18 cellular contexts compared by ENCODE assay signal in genomic region chr10:30282226-30282625, GRCh38.
"Had no signal": no experiment of that assay in that cellular context is flagged by ENCODE, and none has a peak within 500 bp of the region (broad histone marks: within the 10 kb centered on the region; RNA-seq: fewer than 3 reads in every experiment).

No MANE protein-coding gene starts in this region.

- H3K27ac ChIP-seq: body of pancreas, gastroesophageal sphincter, parathyroid adenoma, tibial artery had no signal

- H3K9me3 ChIP-seq: body of pancreas, gastroesophageal sphincter, tibial artery had no signal

- H3K4me3 ChIP-seq: body of pancreas, gastroesophageal sphincter, tibial artery had no signal

- H3K36me3 ChIP-seq: gastroesophageal sphincter, tibial artery had no signal

- H3K4me1 ChIP-seq: body of pancreas, gastroesophageal sphincter, parathyroid adenoma, tibial artery had no signal

- H3K27me3 ChIP-seq: body of pancreas, gastroesophageal sphincter, tibial artery had no signal

- DNase-seq: activated B cell treated with CpG ODN at 0.5 μM for 24 hours; activated CD4-positive, alpha-beta memory T cell treated with anti-CD3 and anti-CD28 coated beads, Interleukin-2, amount 10 ng/mL, durations not matched to agents 7 days and 5 days; activated CD4-positive, alpha-beta T cell treated with anti-CD3 and anti-CD28 coated beads for 4 hours; activated naive CD4-positive, alpha-beta T cell treated with anti-CD3 and anti-CD28 coated beads for 36 hours; activated T-cell treated with anti-CD3 and anti-CD28 coated beads, Interleukin-2, amount 50 U/mL, for 24 hours; body of pancreas; caudate nucleus; endodermal cell; left cardiac atrium; mesendoderm; naive thymus-derived CD4-positive, alpha-beta T cell; stimulated activated CD4-positive, alpha-beta T cell treated with anti-CD3 and anti-CD28 coated beads, Interleukin-12 subunit alpha, Interleukin-12 subunit beta, amount 100 ng/mL, for 4 hours; stimulated activated CD4-positive, alpha-beta T cell treated with anti-CD3 and anti-CD28 coated beads, Interleukin-1b, Interleukin-23, amount 100 ng/mL, for 48 hours; stimulated activated CD8-positive, alpha-beta memory T cell treated with anti-CD3 and anti-CD28 coated beads, Interleukin-4, amount 100 ng/mL, for 48 hours; stimulated activated naive CD4-positive, alpha-beta T cell; tibial artery had no signal
